In genomic region chr1:33092438-33092837, GRCh38 we compare ENCODE assay signal across 1 cellular context.
TF ChIP-seq lines count a peak whose summit lies in the region.

No MANE protein-coding gene starts in this region.

TF ChIP-seq in IMR-90, 13 proteins besides CTCF, POLR2A, EP300 and RAD21 (continued from another document):
- TF ChIP-seq, protein P1, sequence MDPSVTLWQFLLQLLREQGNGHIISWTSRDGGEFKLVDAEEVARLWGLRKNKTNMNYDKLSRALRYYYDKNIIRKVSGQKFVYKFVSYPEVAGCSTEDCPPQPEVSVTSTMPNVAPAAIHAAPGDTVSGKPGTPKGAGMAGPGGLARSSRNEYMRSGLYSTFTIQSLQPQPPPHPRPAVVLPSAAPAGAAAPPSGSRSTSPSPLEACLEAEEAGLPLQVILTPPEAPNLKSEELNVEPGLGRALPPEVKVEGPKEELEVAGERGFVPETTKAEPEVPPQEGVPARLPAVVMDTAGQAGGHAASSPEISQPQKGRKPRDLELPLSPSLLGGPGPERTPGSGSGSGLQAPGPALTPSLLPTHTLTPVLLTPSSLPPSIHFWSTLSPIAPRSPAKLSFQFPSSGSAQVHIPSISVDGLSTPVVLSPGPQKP (IDR thresholded peaks at IDR 0.05; ENCODE audit: borderline replicate concordance, low read depth, low read length), result no peak
- TF ChIP-seq FOS (IDR thresholded peaks at IDR 0.05; ENCODE audit: low read depth, low read length) (no peak), CEBPB (IDR thresholded peaks at IDR 0.05; ENCODE audit: low read depth, low read length) (no peak), RFX5 (IDR thresholded peaks at IDR 0.05; ENCODE audit: low read depth, low read length) (no peak), MAZ (IDR thresholded peaks at IDR 0.05; ENCODE audit: borderline replicate concordance, low read depth, low read length) (no peak), MXI1 (IDR thresholded peaks at IDR 0.05; ENCODE audit: borderline replicate concordance, low read depth, low read length) (no peak)
